1 cellular context compared by ENCODE assay signal in the genomic region with DNA sequence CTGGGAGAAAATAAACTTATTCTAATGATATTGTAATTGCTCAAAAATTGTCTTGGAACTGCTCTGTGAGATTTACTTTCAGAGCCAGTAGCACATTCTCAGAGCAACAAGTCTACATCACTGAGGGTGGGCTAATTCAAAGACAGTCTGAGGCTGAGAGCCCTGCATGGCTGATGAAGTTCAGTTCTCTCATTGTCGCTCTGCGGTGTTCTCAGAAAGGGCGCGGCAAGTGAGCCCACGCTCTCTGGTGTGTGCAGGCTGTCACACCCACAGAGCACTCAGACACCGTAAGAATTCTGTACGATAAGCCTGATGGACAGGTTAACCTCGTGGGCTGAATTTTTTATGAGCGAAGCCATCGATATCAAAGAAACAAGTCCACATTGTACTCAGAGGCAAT.
TF ChIP-seq lines count a peak whose summit lies in the region.

No MANE protein-coding gene starts in this region.

TF ChIP-seq in GM23338, 12 proteins besides CTCF, POLR2A, EP300 and RAD21 (continued from another document):
- TF ChIP-seq POLR2AphosphoS5 (IDR thresholded peaks at IDR 0.05; ENCODE audit: low read depth) (no peak), CREB1 (CRISPR knock-in tag; IDR thresholded peaks at IDR 0.05; ENCODE audit: low read depth) (no peak)
